In the genomic region with DNA sequence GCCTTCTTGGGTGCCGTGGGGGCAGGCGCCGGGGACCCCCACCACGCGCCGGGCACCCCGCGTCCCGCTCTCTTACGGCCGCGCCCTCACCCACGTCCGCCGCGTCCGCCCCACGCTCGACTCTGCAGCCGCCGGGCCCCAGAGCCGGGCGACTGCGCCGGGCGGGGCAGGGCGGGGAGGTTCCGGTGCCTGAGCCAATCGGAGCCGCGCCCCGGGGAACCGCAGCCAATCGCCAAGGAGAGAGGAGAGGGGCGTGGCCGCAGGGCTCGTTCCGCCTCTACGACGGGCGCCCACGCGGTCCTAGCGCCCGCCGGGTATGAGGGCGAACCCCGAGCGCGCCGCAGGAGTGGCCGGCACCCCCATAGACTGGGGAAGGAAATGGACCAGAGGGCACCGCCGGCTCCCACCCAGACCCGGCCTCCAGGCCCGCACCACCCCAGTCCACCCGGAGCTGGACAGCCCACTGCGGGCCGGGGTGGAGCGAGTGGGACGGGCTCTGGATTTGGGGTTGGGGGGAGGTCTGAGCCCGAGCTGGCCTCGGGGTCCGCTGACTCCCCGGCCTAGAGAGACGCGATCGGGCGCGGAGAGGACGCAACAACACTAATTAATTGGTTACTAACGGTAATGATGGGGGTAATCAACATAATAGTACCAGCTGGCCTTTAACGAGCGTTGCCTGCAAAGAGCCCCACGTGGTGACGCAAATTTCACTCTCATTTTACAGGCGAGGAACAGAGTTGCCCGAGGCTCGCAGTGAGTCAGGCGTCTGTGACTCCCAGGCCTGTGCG, we compare ENCODE assay signal across 8 cellular contexts. TPM values are rescaled to one million over a fixed set of nuclear protein-coding genes. Genes with fewer than 3 reads are reported as not detected.
A peak's percentile ranks its signal among the peaks of the same experiment; 100 is the strongest.
DNase-seq lines count a peak whose midpoint lies in the region; ATAC-seq and TF ChIP-seq lines count a peak whose summit lies in the region.

A gene (minus strand): TSS at position 126 of the 788 bp plus-strand sequence. CDS start 183 bp downstream, outside the sequence.

- peaks cover 3% of the 10 kb centered on the region for H3K36me3 Mint-ChIP-seq in CD8-positive, alpha-beta T cell
- peaks cover 12% of the 10 kb centered on the region for H3K36me3 Mint-ChIP-seq in activated CD8-positive, alpha-beta T cell treated with anti-CD3 and anti-CD28 coated beads for 36 hours (ENCODE audit: low read depth)

- peak; percentile 85 for ATAC-seq in CD8-positive, alpha-beta T cell
- ATAC-seq in GM19455 (IDR thresholded peaks at IDR 0.05; ENCODE audit: unreplicated experiment), result peak; percentile 84
- peak; percentile 91 for ATAC-seq in activated CD8-positive, alpha-beta T cell treated with anti-CD3 and anti-CD28 coated beads for 36 hours

- no peaks in the 10 kb centered on the region for H3K36me3 ChIP-seq in CD8-positive, alpha-beta T cell (ENCODE audit: insufficient read depth, low read length)
- H3K36me3 ChIP-seq in ectodermal cell (ENCODE audit: control insufficient read depth, insufficient read depth, low read length), result no peaks in the 10 kb centered on the region

- peaks cover 36% of the 10 kb centered on the region for H3K4me1 Mint-ChIP-seq in CD8-positive, alpha-beta T cell (ENCODE audit: low read depth)
- peaks cover 26% of the 10 kb centered on the region for H3K4me1 Mint-ChIP-seq in activated CD8-positive, alpha-beta T cell treated with anti-CD3 and anti-CD28 coated beads for 36 hours (ENCODE audit: low read depth)

- no peaks in the 10 kb centered on the region for H3K9me3 Mint-ChIP-seq in CD8-positive, alpha-beta T cell
- no peaks in the 10 kb centered on the region for H3K9me3 Mint-ChIP-seq in activated CD8-positive, alpha-beta T cell treated with anti-CD3 and anti-CD28 coated beads for 36 hours

- POLR2A ChIA-PET in CD8-positive, alpha-beta T cell (lab: Charles Lee), result interaction anchor here (1.0 to 1.8 kb wide), 7 partner anchors 13 to 61 kb away, joined by 3 to 6 read pairs (median 3); a partner anchor contains a TSS
- POLR2A ChIA-PET in activated CD8-positive, alpha-beta T cell treated with anti-CD3 and anti-CD28 coated beads for 36 hours (lab: Charles Lee), result interaction anchor here (0.8 to 2.3 kb wide), 10 partner anchors 9 to 140 kb away, joined by 3 to 8 read pairs (median 3); no protein-coding TSS in a partner anchor

- intact Hi-C loops in CD8-positive, alpha-beta T cell (cut with DNase I, micrococcal nuclease), result loop anchor here (1.0 to 5.0 kb wide), 8 partner anchors 13 to 845 kb away; a partner anchor contains a TSS
- intact Hi-C loops in activated CD8-positive, alpha-beta T cell treated with anti-CD3 and anti-CD28 coated beads for 36 hours (cut with micrococcal nuclease), result no loop called here

- 1% methylated on average over 81 of the region's 81 CpGs for WGBS in ectodermal cell, 2 experiments

- TF ChIP-seq CTCF in CD8-positive, alpha-beta T cell (IDR thresholded peaks at IDR 0.05), result no peak
- TF ChIP-seq CTCF in activated CD8-positive, alpha-beta T cell treated with anti-CD3 and anti-CD28 coated beads for 36 hours (IDR thresholded peaks at IDR 0.05), result no peak

- H3K27me3 ChIP-seq in CD8-positive, alpha-beta T cell (ENCODE audit: insufficient read depth, low read length), result no peaks in the 10 kb centered on the region
- H3K27me3 ChIP-seq in ectodermal cell (ENCODE audit: control insufficient read depth, insufficient read depth, low read length, poor library complexity, severe bottlenecking), result peaks cover 8% of the 10 kb centered on the region

- H3K4me3 ChIP-seq in CD8-positive, alpha-beta T cell (ENCODE audit: low read depth, low read length), result peak within 1 kb of the TSS; percentile 95
- peak within 1 kb of the TSS; percentile 62 for H3K4me3 ChIP-seq in ectodermal cell (ENCODE audit: insufficient read depth, low read depth, low read length)

- CTCF ChIA-PET in CD8-positive, alpha-beta T cell (lab: Charles Lee), result interaction anchor here (1.0 to 4.3 kb wide), 4 partner anchors 12 to 30 kb away, joined by 3 to 43 read pairs (median 9); a partner anchor contains a TSS
- CTCF ChIA-PET in activated CD8-positive, alpha-beta T cell treated with anti-CD3 and anti-CD28 coated beads for 36 hours (lab: Charles Lee), result interaction anchor here (1.1 to 5.6 kb wide), 3 partner anchors 10 to 18 kb away, joined by 3 to 56 read pairs (median 5); no protein-coding TSS in a partner anchor

- H3K27me3 Mint-ChIP-seq in CD8-positive, alpha-beta T cell (ENCODE audit: low read depth), result no peaks in the 10 kb centered on the region
- no peaks in the 10 kb centered on the region for H3K27me3 Mint-ChIP-seq in activated CD8-positive, alpha-beta T cell treated with anti-CD3 and anti-CD28 coated beads for 36 hours

- no peaks in the 10 kb centered on the region for H3K9me3 ChIP-seq in CD8-positive, alpha-beta T cell (ENCODE audit: low read length)
- no peaks in the 10 kb centered on the region for H3K9me3 ChIP-seq in ectodermal cell (ENCODE audit: control insufficient read depth, low read length)

- H3K27ac Mint-ChIP-seq in CD8-positive, alpha-beta T cell, result peak within 1 kb of the TSS; percentile 95
- peak within 1 kb of the TSS; percentile 87 for H3K27ac Mint-ChIP-seq in activated CD8-positive, alpha-beta T cell treated with anti-CD3 and anti-CD28 coated beads for 36 hours

- H3K4me3 Mint-ChIP-seq in CD8-positive, alpha-beta T cell, result peak within 1 kb of the TSS; percentile 96
- peak within 1 kb of the TSS; percentile 92 for H3K4me3 Mint-ChIP-seq in activated CD8-positive, alpha-beta T cell treated with anti-CD3 and anti-CD28 coated beads for 36 hours

- peak within 1 kb of the TSS; percentile 56 for H3K27ac ChIP-seq in CD8-positive, alpha-beta T cell (ENCODE audit: low read depth, low read length)
- H3K27ac ChIP-seq in ectodermal cell (ENCODE audit: insufficient read depth, low read depth, low read length, poor library complexity, severe bottlenecking), result no peak within 1 kb of the TSS

- peak; percentile 88 to 96 (median 94) for DNase-seq in CD8-positive, alpha-beta T cell
- peak; percentile 95 for DNase-seq in HK-2 (ENCODE audit: unreplicated experiment)
- peak; percentile 52 for DNase-seq in NCI-H82 treated with DMSO at 0.1 percent for 48 hours (lab: John Stamatoyannopoulos, UW; ENCODE audit: unreplicated experiment)
- DNase-seq in activated CD8-positive, alpha-beta T cell treated with anti-CD3 and anti-CD28 coated beads for 36 hours, result peak; percentile 96
- peak; percentile 93 to 95 for DNase-seq in lung microvascular endothelial cell (ENCODE audit: low read depth in 2 of 2)
- DNase-seq in stimulated activated CD4-positive, alpha-beta T cell treated with anti-CD3 and anti-CD28 coated beads, TNF-alpha, amount 100 ng/mL, for 4 hours (ENCODE audit: low read depth in 3 of 3), result peak; percentile 90 to 93 (median 91)

- H3K4me1 ChIP-seq in CD8-positive, alpha-beta T cell (ENCODE audit: insufficient read depth, low read length), result peaks cover 46% of the 10 kb centered on the region
- peaks cover 8% of the 10 kb centered on the region for H3K4me1 ChIP-seq in ectodermal cell (ENCODE audit: control insufficient read depth, insufficient read depth, low read length)

RNA-seq across cellular contexts. Expression of the gene that starts here (rescaled TPM):
- 10 to 100 TPM; 42.3 to 42.7 TPM for total RNA-seq in CD8-positive, alpha-beta T cell
- 10 to 100 TPM; 62.4 to 63.5 TPM for total RNA-seq in activated CD8-positive, alpha-beta T cell treated with anti-CD3 and anti-CD28 coated beads for 36 hours
- 55.7 TPM for polyA plus RNA-seq in ectodermal cell (2013, experiment 1 of 4)
- polyA plus RNA-seq in ectodermal cell (2013, experiment 2 of 4), result 53.6 TPM
- polyA plus RNA-seq in ectodermal cell (2013, experiment 3 of 4), result 42.2 TPM
- 43.2 TPM for polyA plus RNA-seq in ectodermal cell (2013, experiment 4 of 4)
- 47.5 and 84.7 TPM in 2 replicates for total RNA-seq in lung microvascular endothelial cell
